In the genomic region with DNA sequence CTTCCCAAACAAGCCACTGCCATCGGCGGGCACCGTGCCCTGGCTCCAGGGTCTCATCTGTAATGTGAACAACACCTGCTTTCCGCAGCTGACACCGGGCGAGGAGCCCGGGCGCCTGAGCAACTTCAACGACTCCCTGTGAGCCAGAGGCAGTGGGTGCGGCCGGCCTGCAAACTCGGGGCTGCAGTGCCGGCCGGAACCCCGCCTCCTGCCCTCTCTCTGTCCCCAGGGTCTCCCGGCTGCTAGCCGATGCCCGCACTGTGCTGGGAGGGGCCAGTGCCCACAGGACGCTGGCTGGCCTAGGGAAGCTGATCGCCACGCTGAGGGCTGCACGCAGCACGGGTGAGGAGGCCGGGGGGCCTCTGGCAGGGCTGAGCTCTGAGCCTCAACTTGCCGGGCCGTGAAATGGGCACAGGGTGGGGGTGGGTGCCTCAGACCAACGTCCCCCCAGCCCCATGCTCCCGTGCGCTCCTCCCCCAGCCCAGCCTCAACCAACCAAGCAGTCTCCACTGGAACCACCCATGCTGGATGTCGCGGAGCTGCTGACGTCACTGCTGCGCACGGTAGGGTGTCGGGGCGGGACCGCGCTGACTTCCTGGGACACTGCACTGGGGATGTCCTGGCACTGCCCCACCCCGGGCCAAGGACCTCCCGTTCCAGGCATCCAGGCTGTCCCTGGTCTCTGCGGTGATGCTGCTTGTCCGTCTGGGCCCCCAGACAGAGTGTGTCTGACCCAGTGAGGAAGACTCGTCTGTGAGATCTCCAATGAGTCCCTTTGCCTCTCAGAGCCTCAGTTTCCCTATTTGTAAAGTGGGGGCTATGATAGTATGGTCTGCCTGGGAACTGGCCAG, we compare ENCODE assay signal across 1 cellular context.
A peak's percentile ranks its signal among the peaks of the same experiment; 100 is the strongest.
TF ChIP-seq lines count a peak whose summit lies in the region.

No MANE protein-coding gene starts in this region.

TF ChIP-seq in HCT116, 20 proteins besides CTCF, POLR2A, EP300 and RAD21:
- TF ChIP-seq, protein P1, sequence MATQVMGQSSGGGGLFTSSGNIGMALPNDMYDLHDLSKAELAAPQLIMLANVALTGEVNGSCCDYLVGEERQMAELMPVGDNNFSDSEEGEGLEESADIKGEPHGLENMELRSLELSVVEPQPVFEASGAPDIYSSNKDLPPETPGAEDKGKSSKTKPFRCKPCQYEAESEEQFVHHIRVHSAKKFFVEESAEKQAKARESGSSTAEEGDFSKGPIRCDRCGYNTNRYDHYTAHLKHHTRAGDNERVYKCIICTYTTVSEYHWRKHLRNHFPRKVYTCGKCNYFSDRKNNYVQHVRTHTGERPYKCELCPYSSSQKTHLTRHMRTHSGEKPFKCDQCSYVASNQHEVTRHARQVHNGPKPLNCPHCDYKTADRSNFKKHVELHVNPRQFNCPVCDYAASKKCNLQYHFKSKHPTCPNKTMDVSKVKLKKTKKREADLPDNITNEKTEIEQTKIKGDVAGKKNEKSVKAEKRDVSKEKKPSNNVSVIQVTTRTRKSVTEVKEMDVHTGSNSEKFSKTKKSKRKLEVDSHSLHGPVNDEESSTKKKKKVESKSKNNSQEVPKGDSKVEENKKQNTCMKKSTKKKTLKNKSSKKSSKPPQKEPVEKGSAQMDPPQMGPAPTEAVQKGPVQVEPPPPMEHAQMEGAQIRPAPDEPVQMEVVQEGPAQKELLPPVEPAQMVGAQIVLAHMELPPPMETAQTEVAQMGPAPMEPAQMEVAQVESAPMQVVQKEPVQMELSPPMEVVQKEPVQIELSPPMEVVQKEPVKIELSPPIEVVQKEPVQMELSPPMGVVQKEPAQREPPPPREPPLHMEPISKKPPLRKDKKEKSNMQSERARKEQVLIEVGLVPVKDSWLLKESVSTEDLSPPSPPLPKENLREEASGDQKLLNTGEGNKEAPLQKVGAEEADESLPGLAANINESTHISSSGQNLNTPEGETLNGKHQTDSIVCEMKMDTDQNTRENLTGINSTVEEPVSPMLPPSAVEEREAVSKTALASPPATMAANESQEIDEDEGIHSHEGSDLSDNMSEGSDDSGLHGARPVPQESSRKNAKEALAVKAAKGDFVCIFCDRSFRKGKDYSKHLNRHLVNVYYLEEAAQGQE (IDR thresholded peaks at IDR 0.05; ENCODE audit: low read depth) = no peak
- TF ChIP-seq ELF1 (IDR thresholded peaks at IDR 0.05; ENCODE audit: borderline replicate concordance, low read depth) (no peak), SP1 (IDR thresholded peaks at IDR 0.05; ENCODE audit: low read depth) (peak; percentile 90), YY1 (IDR thresholded peaks at IDR 0.05; ENCODE audit: extremely low read depth, insufficient replicate concordance, low read depth, low read length) (peak; percentile 74), CBX3 (IDR thresholded peaks at IDR 0.05; ENCODE audit: low read depth) (no peak; the same call in 1 of the 2 replicates), TCF7L2 (IDR thresholded peaks at IDR 0.05; ENCODE audit: borderline replicate concordance, extremely low read depth, insufficient read depth, insufficient read length) (peak; percentile 34), POLR2AphosphoS5 (IDR thresholded peaks at IDR 0.05; ENCODE audit: low read depth, low read length) (peak; percentile 82)
- TF ChIP-seq, protein P2, sequence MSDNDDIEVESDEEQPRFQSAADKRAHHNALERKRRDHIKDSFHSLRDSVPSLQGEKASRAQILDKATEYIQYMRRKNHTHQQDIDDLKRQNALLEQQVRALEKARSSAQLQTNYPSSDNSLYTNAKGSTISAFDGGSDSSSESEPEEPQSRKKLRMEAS (IDR thresholded peaks at IDR 0.05) = peak; percentile 86
